23 cellular contexts compared by ENCODE assay signal in genomic region chr2:23695214-23696162, GRCh38.
"Had no signal": no experiment of that assay in that cellular context is flagged by ENCODE, and none has a peak within 500 bp of the region (broad histone marks: within the 10 kb centered on the region; RNA-seq: fewer than 3 reads in every experiment).

No MANE protein-coding gene starts in this region.

- H3K27me3 Mint-ChIP-seq: activated CD8-positive, alpha-beta T cell treated with anti-CD3 and anti-CD28 coated beads for 36 hours; activated T-helper 17 cell treated with anti-CD3 and anti-CD28 coated beads, Interleukin-2, amount 50 U/mL, for 72 hours; central memory CD8-positive, alpha-beta T cell; naive thymus-derived CD4-positive, alpha-beta T cell had no signal

- H3K4me3 Mint-ChIP-seq: activated CD8-positive, alpha-beta T cell treated with anti-CD3 and anti-CD28 coated beads for 36 hours; activated T-cell treated with anti-CD3 and anti-CD28 coated beads, Interleukin-2, amount 50 U/mL, for 4 hours; activated T-helper 17 cell treated with anti-CD3 and anti-CD28 coated beads, Interleukin-2, amount 50 U/mL, for 72 hours; central memory CD8-positive, alpha-beta T cell; mesothelial cell of epicardium; naive thymus-derived CD4-positive, alpha-beta T cell had no signal

- H3K9me3 Mint-ChIP-seq: activated CD8-positive, alpha-beta T cell treated with anti-CD3 and anti-CD28 coated beads for 36 hours; activated T-cell treated with anti-CD3 and anti-CD28 coated beads, Interleukin-2, amount 50 U/mL, for 4 hours; activated T-helper 17 cell treated with anti-CD3 and anti-CD28 coated beads, Interleukin-2, amount 50 U/mL, for 72 hours; central memory CD8-positive, alpha-beta T cell had no signal

- ATAC-seq: activated CD4-positive, CD25-positive, alpha-beta regulatory T cell treated with anti-CD3 and anti-CD28 coated beads, Interleukin-2, amount 50 U/mL, for 24 hours; activated CD8-positive, alpha-beta T cell treated with anti-CD3 and anti-CD28 coated beads for 36 hours; activated T-cell treated with anti-CD3 and anti-CD28 coated beads, Interleukin-2, amount 50 U/mL, for 4 hours; activated T-helper 17 cell treated with anti-CD3 and anti-CD28 coated beads, Interleukin-2, amount 50 U/mL, for 72 hours; heart right ventricle; left lung; naive thymus-derived CD4-positive, alpha-beta T cell had no signal

- DNase-seq: activated CD4-positive, alpha-beta T cell treated with anti-CD3 and anti-CD28 coated beads, Interleukin-2, amount 50 U/mL, for 1 hour; activated CD8-positive, alpha-beta T cell treated with anti-CD3 and anti-CD28 coated beads for 36 hours; activated gamma-delta T cell treated with Interleukin-2 at 50 U/mL for 16 hours; activated naive CD4-positive, alpha-beta T cell treated with anti-CD3 and anti-CD28 coated beads, Interleukin-2, amount 50 U/mL, for 16 hours; activated T-cell treated with anti-CD3 and anti-CD28 coated beads, Interleukin-2, amount 50 U/mL, for 4 hours; amniotic stem cell; effector CD8-positive, alpha-beta T cell; esophagus squamous epithelium; foreskin melanocyte; heart right ventricle; naive thymus-derived CD4-positive, alpha-beta T cell; ovary; retina; stimulated activated CD4-positive, alpha-beta T cell treated with anti-CD3 and anti-CD28 coated beads, Interleukin-15, amount 100 ng/mL, for 24 hours; stimulated activated CD4-positive, alpha-beta T cell treated with anti-CD3 and anti-CD28 coated beads, Interleukin-2, amount 100 ng/mL, for 24 hours; stimulated activated naive CD4-positive, alpha-beta T cell; T-helper 9 cell; WERI-Rb-1 had no signal

- H3K27ac Mint-ChIP-seq: activated CD8-positive, alpha-beta T cell treated with anti-CD3 and anti-CD28 coated beads for 36 hours; mesothelial cell of epicardium had no signal
